In genomic region chr17:76558210-76559095, GRCh38 we compare ENCODE assay signal across 8 cellular contexts. TPM values are rescaled to one million over a fixed set of nuclear protein-coding genes. Genes with fewer than 3 reads are reported as not detected.
DNase-seq lines count a peak whose midpoint lies in the region; ATAC-seq and TF ChIP-seq lines count a peak whose summit lies in the region.

No MANE protein-coding gene starts in this region.

- TF ChIP-seq CTCF in Panc1 (IDR thresholded peaks at IDR 0.05) (peak; percentile 75), mucosa of descending colon (IDR thresholded peaks at IDR 0.05) (no peak)

- in situ Hi-C loops in Panc1 (cut with HindIII; ENCODE audit: low pct_unique_long_range_greater_than_20kb, low sequenced_read_pairs) = no loop called here

- intact Hi-C loops in Panc1 (cut with micrococcal nuclease; ENCODE audit: unreplicated experiment) = no loop called here
- intact Hi-C loops in mucosa of descending colon (cut with DNase I, micrococcal nuclease) = no loop called here

- H3K36me3 ChIP-seq in Panc1 (ENCODE audit: control insufficient read depth, insufficient read depth, low read length) = peaks cover 16% of the 10 kb centered on the region
- peaks cover 9% of the 10 kb centered on the region for H3K36me3 ChIP-seq in ectodermal cell (ENCODE audit: control insufficient read depth, insufficient read depth, low read length)
- no peaks in the 10 kb centered on the region for H3K36me3 ChIP-seq in mucosa of descending colon (ENCODE audit: low read depth)

- ATAC-seq in Panc1 (no peak), mucosa of descending colon (peak; percentile 22), HG03097 (IDR thresholded peaks at IDR 0.05; ENCODE audit: low FRiP score, unreplicated experiment) (no peak), GM19397 (IDR thresholded peaks at IDR 0.05; ENCODE audit: unreplicated experiment) (no peak)

- H3K9me3 ChIP-seq in Panc1 (ENCODE audit: control insufficient read depth, insufficient read depth, low read depth, low read length) (no peaks in the 10 kb centered on the region), ectodermal cell (ENCODE audit: control insufficient read depth, low read length) (no peaks in the 10 kb centered on the region), mucosa of descending colon (no peaks in the 10 kb centered on the region)

- H3K27ac ChIP-seq in Panc1 (ENCODE audit: low read length) = peak overlapping the region; percentile 99
- peak overlapping the region; percentile 31 for H3K27ac ChIP-seq in ectodermal cell (ENCODE audit: insufficient read depth, low read depth, low read length, poor library complexity, severe bottlenecking)

- POLR2A ChIA-PET in Panc1 (lab: Charles Lee) = interaction anchor here (1.0 kb wide), 1 partner anchor 8 kb away, joined by 8 read pairs; no protein-coding TSS in a partner anchor

- no TSS peak for BruUV-seq in Panc1 (replicated peaks; lab: Mats Ljungman, UMichigan)

- peak; percentile 25 for DNase-seq in A172 (ENCODE audit: low spot score)
- DNase-seq in Panc1 (ENCODE audit: low read depth, low spot score) = no peak
- DNase-seq in mucosa of descending colon = no peak
- no peak for DNase-seq in DMS114 treated with DMSO at 0.1 percent for 48 hours (lab: John Stamatoyannopoulos, UW; ENCODE audit: unreplicated experiment)

- WGBS in ectodermal cell, 2 experiments = 1 to 2% methylated on average over 14 of the region's 14 CpGs

- H3K27me3 ChIP-seq in Panc1 (ENCODE audit: control insufficient read depth, insufficient read depth, low read length) = no peaks in the 10 kb centered on the region
- no peaks in the 10 kb centered on the region for H3K27me3 ChIP-seq in ectodermal cell (ENCODE audit: control insufficient read depth, insufficient read depth, low read length, poor library complexity, severe bottlenecking)

- H3K4me3 ChIP-seq in GM08714 (ENCODE audit: low read length) (peak overlapping the region; percentile 97), Panc1 (ENCODE audit: low read depth in 2 of 2, low read length in 2 of 2) (peak overlapping the region; percentile 83 to 93), ectodermal cell (ENCODE audit: insufficient read depth, low read depth, low read length) (peak overlapping the region; percentile 71), mucosa of descending colon (peak overlapping the region; percentile 51)

- H3K4me1 ChIP-seq in Panc1 (ENCODE audit: control insufficient read depth, insufficient read depth, low read length) (peaks cover 55% of the 10 kb centered on the region), ectodermal cell (ENCODE audit: control insufficient read depth, insufficient read depth, low read length) (peaks cover 10% of the 10 kb centered on the region), mucosa of descending colon (ENCODE audit: low read depth) (peaks cover 31% of the 10 kb centered on the region)

- CTCF ChIA-PET in Panc1 (lab: Charles Lee) = interaction anchor here (1.4 to 1.9 kb wide), 2 partner anchors 65 to 123 kb away, joined by 3 to 9 read pairs; no protein-coding TSS in a partner anchor

RNA-seq across cellular contexts. Expression of gene PRCD, which starts 18.6 kb away (rescaled TPM):
- not detected in 2 replicates for total RNA-seq in A172 (2014; rRNA removed; shearing (Covaris generic))
- total RNA-seq in Panc1 (2021; ENCODE audit: unreplicated experiment) (0.54 TPM), mucosa of descending colon (1 to 10 TPM; 1.0 to 4.8 (median 1.6) TPM)
- polyA plus RNA-seq in Panc1 (2012; ENCODE audit: insufficient read length) = 1.6 TPM
- not detected for polyA plus RNA-seq in ectodermal cell (2013, experiment 1 of 4)
- 0.27 TPM for polyA plus RNA-seq in ectodermal cell (2013, experiment 2 of 4)
- 0.85 TPM for polyA plus RNA-seq in ectodermal cell (2013, experiment 3 of 4)
- polyA plus RNA-seq in ectodermal cell (2013, experiment 4 of 4) = 0.57 TPM

RNA-seq across cellular contexts. Expression of gene CYGB, which starts 20.9 kb away (rescaled TPM):
- 0.05 and 1.1 TPM in 2 replicates for total RNA-seq in A172 (2014; rRNA removed; shearing (Covaris generic))
- total RNA-seq in Panc1 (2021; ENCODE audit: unreplicated experiment) = 6.0 TPM
- polyA plus RNA-seq in Panc1 (2012; ENCODE audit: insufficient read length) = 16.3 TPM
- polyA plus RNA-seq in ectodermal cell (2013, experiment 1 of 4) = 0.61 TPM
- polyA plus RNA-seq in ectodermal cell (2013, experiment 2 of 4) = 0.73 TPM
- polyA plus RNA-seq in ectodermal cell (2013, experiment 3 of 4) = 1.4 TPM
- 1.4 TPM for polyA plus RNA-seq in ectodermal cell (2013, experiment 4 of 4)
- total RNA-seq in mucosa of descending colon = 10 to 100 TPM; 10.6 to 24.0 (median 15.1) TPM

RNA-seq across cellular contexts. Expression of gene ST6GALNAC2, which starts 27.2 kb away (rescaled TPM):
- total RNA-seq in A172 (2014; rRNA removed; shearing (Covaris generic)) = 5.1 and 6.8 TPM in 2 replicates
- 23.0 TPM for total RNA-seq in Panc1 (2021; ENCODE audit: unreplicated experiment)
- polyA plus RNA-seq in Panc1 (2012; ENCODE audit: insufficient read length) = 26.2 TPM
- 1.7 TPM for polyA plus RNA-seq in ectodermal cell (2013, experiment 1 of 4)
- polyA plus RNA-seq in ectodermal cell (2013, experiment 2 of 4) = 1.9 TPM
- polyA plus RNA-seq in ectodermal cell (2013, experiment 3 of 4) = 0.91 TPM
- polyA plus RNA-seq in ectodermal cell (2013, experiment 4 of 4) = 0.93 TPM
- total RNA-seq in mucosa of descending colon = 10 to 100 TPM in 1 of 3 donors, 1 to 10 TPM in 2; 3.7 to 11.1 (median 4.3) TPM

RNA-seq across cellular contexts. Expression of gene RHBDF2, which starts 57.2 kb away (rescaled TPM):
- total RNA-seq in A172 (2014; rRNA removed; shearing (Covaris generic)) = 36.2 and 54.9 TPM in 2 replicates
- total RNA-seq in Panc1 (2021; ENCODE audit: unreplicated experiment) = 67.8 TPM
- polyA plus RNA-seq in Panc1 (2012; ENCODE audit: insufficient read length) = 77.4 TPM
- 6.6 TPM for polyA plus RNA-seq in ectodermal cell (2013, experiment 1 of 4)
- 9.4 TPM for polyA plus RNA-seq in ectodermal cell (2013, experiment 2 of 4)
- 4.8 TPM for polyA plus RNA-seq in ectodermal cell (2013, experiment 3 of 4)
- polyA plus RNA-seq in ectodermal cell (2013, experiment 4 of 4) = 5.3 TPM
- total RNA-seq in mucosa of descending colon = 10 to 100 TPM; 11.2 to 20.8 (median 18.9) TPM
